In genomic region chr11:32487270-32487669, GRCh38 we compare ENCODE assay signal across 12 cellular contexts. TPM values are rescaled to one million over a fixed set of nuclear protein-coding genes. Genes with fewer than 3 reads are reported as not detected.
DNase-seq lines count a peak whose midpoint lies in the region; TF ChIP-seq lines count a peak whose summit lies in the region.
"Had no signal": no experiment of that assay in that cellular context is flagged by ENCODE, and none has a peak within 500 bp of the region (broad histone marks: within the 10 kb centered on the region; RNA-seq: fewer than 3 reads in every experiment).

No MANE protein-coding gene starts in this region.

- peak; percentile 9 for DNase-seq in NCI-H82 (lab: John Stamatoyannopoulos, UW)
- DNase-seq in NCI-H82 treated with DMSO at 0.1 percent for 48 hours (lab: John Stamatoyannopoulos, UW; ENCODE audit: unreplicated experiment), result no peak
- DNase-seq in HuH-7 (ENCODE audit: low spot score), result peak; percentile 8
- DNase-seq in chondrocyte (ENCODE audit: low spot score), result no peak
- DNase-seq in smooth muscle cell (lab: John Stamatoyannopoulos, UW; ENCODE audit: unreplicated experiment), result no peak
- DNase-seq in ACHN, result no peak
- DNase-seq in AML-193 (lab: John Stamatoyannopoulos, UW), result no peak
- no peak for DNase-seq in RPMI8226
- DNase-seq: activated CD8-positive, alpha-beta memory T cell treated with anti-CD3 and anti-CD28 coated beads, Interleukin-2, amount 50 U/mL, for 48 hours; nucleus accumbens had no signal

- in situ Hi-C loops in ACHN (cut with HindIII; ENCODE audit: low pct_ligation_motif_present, low pct_unique_long_range_greater_than_20kb, low sequenced_read_pairs), result no loop called here

- peaks cover 16% of the 10 kb centered on the region for H3K27me3 ChIP-seq in smooth muscle cell (ENCODE audit: low read depth)

- no peak overlapping the region for H3K27ac ChIP-seq in smooth muscle cell (ENCODE audit: low read depth)

- no peaks in the 10 kb centered on the region for H3K9me3 ChIP-seq in smooth muscle cell (replicated peaks; ENCODE audit: low read depth)

- H3K79me2 ChIP-seq in smooth muscle cell (ENCODE audit: low read depth), result no peaks in the 10 kb centered on the region

- no peak overlapping the region for H3K4me2 ChIP-seq in smooth muscle cell

- no peak overlapping the region for H3K9ac ChIP-seq in smooth muscle cell (ENCODE audit: low read depth)

- no peak overlapping the region for H2AFZ ChIP-seq in smooth muscle cell (ENCODE audit: low read depth)

- peaks cover 11% of the 10 kb centered on the region for H3K27me3 Mint-ChIP-seq in chondrocyte (ENCODE audit: low read depth)

- 92% methylated on average over 3 of the region's 3 CpGs for WGBS in smooth muscle cell (ENCODE audit: low lambda C conversion rate)

- H3F3A ChIP-seq in smooth muscle cell (ENCODE audit: low read depth), result no peaks in the 10 kb centered on the region

- TF ChIP-seq CTCF in chondrocyte (IDR thresholded peaks at IDR 0.05) (peak; percentile 24), smooth muscle cell (IDR thresholded peaks at IDR 0.05; ENCODE audit: borderline replicate concordance, insufficient read depth, poor library complexity, severe bottlenecking) (peak; percentile 13)

- H3K36me3 ChIP-seq in smooth muscle cell (ENCODE audit: low read depth), result no peaks in the 10 kb centered on the region

- no peaks in the 10 kb centered on the region for H3K36me3 Mint-ChIP-seq in chondrocyte (ENCODE audit: low read depth)

- no peaks in the 10 kb centered on the region for H3K4me1 ChIP-seq in smooth muscle cell (ENCODE audit: low read depth)

- no peak overlapping the region for H3K4me3 ChIP-seq in smooth muscle cell

- H3K4me1 Mint-ChIP-seq in chondrocyte (ENCODE audit: low read depth), result no peaks in the 10 kb centered on the region

- no peak overlapping the region for H3K4me3 Mint-ChIP-seq in chondrocyte (ENCODE audit: unreplicated experiment)

- no peak overlapping the region for H3K27ac Mint-ChIP-seq in chondrocyte (ENCODE audit: unreplicated experiment)

- no peaks in the 10 kb centered on the region for H4K20me1 ChIP-seq in smooth muscle cell (ENCODE audit: low read depth)

- H3K9me3 Mint-ChIP-seq in chondrocyte (ENCODE audit: low read depth), result no peaks in the 10 kb centered on the region

RNA-seq across cellular contexts. Expression of gene WT1, which starts 51.9 kb away (rescaled TPM):
- not detected in 3 replicates for total RNA-seq in chondrocyte
- total RNA-seq in smooth muscle cell, result not detected in 2 replicates
- polyA plus RNA-seq in smooth muscle cell, result not detected in 2 replicates
- total RNA-seq: T-helper 2 cell treated with Interferon-gamma antibody and Interleukin-4, amounts not matched to agents 100 ng/mL and 5 ng/mL, for 36 hours had no signal
- polyA plus RNA-seq: esophagus had no signal

Comparison
In these comparisons a context has a peak if more than half of its experiments do, and no peak if none do; other contexts are left out.
1. DNase-seq: peak in NCI-H82 (single experiment) and HuH-7 (single experiment); none in NCI-H82 treated with DMSO at 0.1 percent for 48 hours (single experiment), chondrocyte (single experiment), smooth muscle cell (single experiment), ACHN (single experiment), AML-193 (0 of 2) and RPMI8226 (single experiment).